Comparison of ENCODE assay signal across 12 cellular contexts in the genomic region with DNA sequence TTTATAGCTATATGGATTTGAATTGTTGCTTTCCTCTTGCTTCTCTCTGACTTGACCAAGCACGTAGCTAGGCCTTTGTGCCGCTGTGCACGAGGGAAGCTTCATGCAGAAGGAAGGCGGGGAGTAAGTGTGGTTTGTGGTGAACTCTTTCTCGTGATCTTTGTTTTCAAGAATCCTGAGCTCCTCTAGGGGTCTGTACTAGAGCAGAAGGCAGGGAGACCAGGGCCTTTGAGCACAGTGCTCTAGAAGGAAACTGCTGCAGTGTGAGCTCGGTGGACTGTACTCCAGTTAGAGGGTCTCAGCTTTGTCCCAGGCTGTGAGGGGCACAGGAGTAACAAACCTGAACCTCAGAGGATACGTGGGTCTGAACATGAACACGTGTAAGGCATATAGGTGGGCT. TPM values are rescaled to one million over a fixed set of nuclear protein-coding genes. Genes with fewer than 3 reads are reported as not detected.
DNase-seq lines count a peak whose midpoint lies in the region; ATAC-seq and TF ChIP-seq lines count a peak whose summit lies in the region.
"Had no signal": no experiment of that assay in that cellular context is flagged by ENCODE, and none has a peak within 500 bp of the region (broad histone marks: within the 10 kb centered on the region; RNA-seq: fewer than 3 reads in every experiment).

No MANE protein-coding gene starts in this region.

- no peak overlapping the region for H3K27ac ChIP-seq in CD4-positive, CD25-positive, alpha-beta regulatory T cell (ENCODE audit: insufficient read depth, low read length, poor library complexity, severe bottlenecking)
- H3K27ac ChIP-seq in ovary: no peak overlapping the region

- peak in 1 of 3 donors; percentile 68 for DNase-seq in CD4-positive, CD25-positive, alpha-beta regulatory T cell
- DNase-seq in activated gamma-delta T cell treated with anti-CD3 and anti-CD28 coated beads, Interleukin-2, amount 50 U/mL, for 16 hours (ENCODE audit: low read depth): peak; percentile 3
- DNase-seq in ovary (no peak), hepatic stellate cell (ENCODE audit: low spot score) (no peak), mucosa of descending colon (no peak)
- DNase-seq: cerebellar nuclear complex, NCI-H510A treated with DMSO at 0.1 percent for 48 hours, nephron progenitor cell had no signal

- H3K4me1 Mint-ChIP-seq in CD4-positive, CD25-positive, alpha-beta regulatory T cell: peaks cover 0 to 12% (median 7%) of the 10 kb centered on the region in 4 donors
- H3K4me1 Mint-ChIP-seq: B cell had no signal

- no peaks in the 10 kb centered on the region for H3K4me1 ChIP-seq in CD4-positive, CD25-positive, alpha-beta regulatory T cell (ENCODE audit: control insufficient read depth, insufficient read depth, low read length, poor library complexity, severe bottlenecking)
- no peaks in the 10 kb centered on the region for H3K4me1 ChIP-seq in ovary (ENCODE audit: insufficient read depth)
- H3K4me1 ChIP-seq in mucosa of descending colon (ENCODE audit: low read depth): no peaks in the 10 kb centered on the region

- no peaks in the 10 kb centered on the region for H3K9me3 ChIP-seq in CD4-positive, CD25-positive, alpha-beta regulatory T cell (ENCODE audit: control insufficient read depth in 2 of 2, low read length in 2 of 2)
- H3K9me3 ChIP-seq in ovary (no peaks in the 10 kb centered on the region), mucosa of descending colon (no peaks in the 10 kb centered on the region)

- no peaks in the 10 kb centered on the region for H3K36me3 ChIP-seq in CD4-positive, CD25-positive, alpha-beta regulatory T cell (ENCODE audit: control insufficient read depth, insufficient read depth, low read length)
- no peaks in the 10 kb centered on the region for H3K36me3 ChIP-seq in ovary
- no peaks in the 10 kb centered on the region for H3K36me3 ChIP-seq in mucosa of descending colon (ENCODE audit: low read depth)

- WGBS in ovary, 3 donors: 70 to 85% (median 76%) methylated on average over 8 of the region's 8 CpGs

- TF ChIP-seq CTCF in ovary (IDR thresholded peaks at IDR 0.05) (no peak), mucosa of descending colon (IDR thresholded peaks at IDR 0.05) (no peak)

- no peak overlapping the region for H3K4me3 Mint-ChIP-seq in CD4-positive, CD25-positive, alpha-beta regulatory T cell
- H3K4me3 Mint-ChIP-seq: B cell, nephron progenitor cell had no signal

- TF ChIP-seq EP300 in ovary (IDR thresholded peaks at IDR 0.05): no peak

- no peaks in the 10 kb centered on the region for H3K36me3 Mint-ChIP-seq in CD4-positive, CD25-positive, alpha-beta regulatory T cell

- peak in 1 of 2 donors; percentile 28 for ATAC-seq in CD4-positive, CD25-positive, alpha-beta regulatory T cell (ENCODE audit: low read depth in 2 of 2)
- peak; percentile 53 for ATAC-seq in GM19035 (IDR thresholded peaks at IDR 0.05; ENCODE audit: unreplicated experiment)
- peak; percentile 70 for ATAC-seq in HG03469 (IDR thresholded peaks at IDR 0.05; ENCODE audit: unreplicated experiment)
- ATAC-seq in HG03039 (IDR thresholded peaks at IDR 0.05; ENCODE audit: unreplicated experiment): no peak
- no peak for ATAC-seq in mucosa of descending colon

- TF ChIP-seq POLR2A in ovary (IDR thresholded peaks at IDR 0.05): no peak

- H3K27ac Mint-ChIP-seq in CD4-positive, CD25-positive, alpha-beta regulatory T cell: peak overlapping the region in 2 of 3 donors; percentile 55 to 82
- H3K27ac Mint-ChIP-seq: B cell, nephron progenitor cell had no signal

- H3K9me3 Mint-ChIP-seq in CD4-positive, CD25-positive, alpha-beta regulatory T cell: peaks cover 0 to 2% (median 0%) of the 10 kb centered on the region in 7 donors

- H3K27me3 Mint-ChIP-seq in CD4-positive, CD25-positive, alpha-beta regulatory T cell: peaks cover 35% of the 10 kb centered on the region

- peaks cover 7% of the 10 kb centered on the region for H3K27me3 ChIP-seq in CD4-positive, CD25-positive, alpha-beta regulatory T cell (ENCODE audit: control insufficient read depth, insufficient read depth, low read length)
- H3K27me3 ChIP-seq in ovary: no peaks in the 10 kb centered on the region

- H3K4me3 ChIP-seq in CD4-positive, CD25-positive, alpha-beta regulatory T cell (ENCODE audit: low read depth, low read length): no peak overlapping the region
- H3K4me3 ChIP-seq in ovary: no peak overlapping the region
- no peak overlapping the region for H3K4me3 ChIP-seq in mucosa of descending colon

- intact Hi-C loops in ovary (cut with DNase I) (no loop called here), mucosa of descending colon (cut with DNase I, micrococcal nuclease) (no loop called here)

RNA-seq across cellular contexts. Expression of gene AGA, which starts 49.0 kb away (rescaled TPM):
- 19.6 TPM for total RNA-seq in CD4-positive, CD25-positive, alpha-beta regulatory T cell
- 10 to 100 TPM; 22.3 to 51.5 (median 27.4) TPM for polyA plus RNA-seq in CD4-positive, CD25-positive, alpha-beta regulatory T cell
- total RNA-seq in ovary (10 to 100 TPM in 5 of 7 donors, 1 to 10 TPM in 2; 8.9 to 20.7 (median 16.2) TPM), mucosa of descending colon (10 to 100 TPM; 13.7 to 20.5 (median 16.4) TPM)
- 10 to 100 TPM; 21.9 to 25.0 TPM for polyA plus RNA-seq in ovary

Comparison
In these comparisons a context has a peak if more than half of its experiments do, and no peak if none do; other contexts are left out.
1. ATAC-seq: peak in GM19035 (single experiment) and HG03469 (single experiment); none in HG03039 (single experiment) and mucosa of descending colon (single experiment).